2 cellular contexts compared by ENCODE assay signal in the genomic region with DNA sequence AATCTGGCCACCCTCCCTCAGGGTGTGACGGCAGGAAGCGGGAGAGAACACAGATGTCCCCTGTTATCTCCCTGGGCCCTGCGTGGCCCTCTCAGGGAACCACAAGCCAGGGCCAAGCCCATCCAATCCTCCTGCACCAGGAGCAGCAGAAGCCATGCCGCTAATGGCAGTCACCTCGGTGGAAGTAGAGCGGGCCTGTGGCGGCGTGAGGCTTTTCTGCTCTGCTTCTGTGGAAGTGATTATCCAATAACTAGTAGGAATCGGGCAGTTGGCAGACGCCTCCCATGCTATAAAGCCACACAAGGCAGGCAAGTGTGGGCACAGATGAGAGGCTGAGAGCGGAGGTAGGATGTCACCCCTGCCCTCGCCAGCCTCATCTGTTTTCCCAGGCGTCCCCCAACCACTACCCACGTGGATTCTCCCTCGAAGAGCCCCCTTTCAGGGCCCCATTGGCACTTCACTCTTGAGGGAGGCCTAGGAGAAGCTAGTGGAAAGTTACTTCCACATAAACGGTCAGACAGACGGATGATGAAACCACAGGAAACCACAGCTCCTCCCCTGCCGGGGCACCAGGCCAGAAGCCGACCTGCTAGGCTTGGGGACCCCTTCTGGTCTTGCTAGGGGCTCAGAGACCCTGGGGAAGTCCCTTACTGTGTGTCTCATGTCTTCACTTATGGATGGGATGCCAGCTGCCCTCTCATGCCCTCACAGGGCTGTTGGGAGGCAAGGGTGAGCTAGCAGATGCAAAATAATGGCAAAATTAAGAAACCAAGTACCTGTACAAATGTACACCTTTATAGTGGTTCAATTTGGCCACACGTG.
A peak's percentile ranks its signal among the peaks of the same experiment; 100 is the strongest.
TF ChIP-seq lines count a peak whose summit lies in the region.

No MANE protein-coding gene starts in this region.

TF ChIP-seq in GM12878, 131 proteins besides CTCF, POLR2A, EP300 and RAD21 (continues in another document):
- 0 out of 2 replicates have a peak, but pooled peaks have one; percentile 29 for TF ChIP-seq CHD2 (IDR thresholded peaks at IDR 0.05; ENCODE audit: borderline replicate concordance, low read depth, low read length)
- no peak for TF ChIP-seq ZZZ3 (IDR thresholded peaks at IDR 0.05; ENCODE audit: control insufficient read depth, insufficient read length, low read depth)
- TF ChIP-seq, protein P1, sequence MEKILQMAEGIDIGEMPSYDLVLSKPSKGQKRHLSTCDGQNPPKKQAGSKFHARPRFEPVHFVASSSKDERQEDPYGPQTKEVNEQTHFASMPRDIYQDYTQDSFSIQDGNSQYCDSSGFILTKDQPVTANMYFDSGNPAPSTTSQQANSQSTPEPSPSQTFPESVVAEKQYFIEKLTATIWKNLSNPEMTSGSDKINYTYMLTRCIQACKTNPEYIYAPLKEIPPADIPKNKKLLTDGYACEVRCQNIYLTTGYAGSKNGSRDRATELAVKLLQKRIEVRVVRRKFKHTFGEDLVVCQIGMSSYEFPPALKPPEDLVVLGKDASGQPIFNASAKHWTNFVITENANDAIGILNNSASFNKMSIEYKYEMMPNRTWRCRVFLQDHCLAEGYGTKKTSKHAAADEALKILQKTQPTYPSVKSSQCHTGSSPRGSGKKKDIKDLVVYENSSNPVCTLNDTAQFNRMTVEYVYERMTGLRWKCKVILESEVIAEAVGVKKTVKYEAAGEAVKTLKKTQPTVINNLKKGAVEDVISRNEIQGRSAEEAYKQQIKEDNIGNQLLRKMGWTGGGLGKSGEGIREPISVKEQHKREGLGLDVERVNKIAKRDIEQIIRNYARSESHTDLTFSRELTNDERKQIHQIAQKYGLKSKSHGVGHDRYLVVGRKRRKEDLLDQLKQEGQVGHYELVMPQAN (conservative IDR thresholded peaks at IDR 0.05), result 0 out of 2 replicates have a peak, but pooled peaks have one; percentile 28
- TF ChIP-seq SMC3 (IDR thresholded peaks at IDR 0.05; ENCODE audit: borderline replicate concordance, low read length), result no peak
- TF ChIP-seq, protein P2, sequence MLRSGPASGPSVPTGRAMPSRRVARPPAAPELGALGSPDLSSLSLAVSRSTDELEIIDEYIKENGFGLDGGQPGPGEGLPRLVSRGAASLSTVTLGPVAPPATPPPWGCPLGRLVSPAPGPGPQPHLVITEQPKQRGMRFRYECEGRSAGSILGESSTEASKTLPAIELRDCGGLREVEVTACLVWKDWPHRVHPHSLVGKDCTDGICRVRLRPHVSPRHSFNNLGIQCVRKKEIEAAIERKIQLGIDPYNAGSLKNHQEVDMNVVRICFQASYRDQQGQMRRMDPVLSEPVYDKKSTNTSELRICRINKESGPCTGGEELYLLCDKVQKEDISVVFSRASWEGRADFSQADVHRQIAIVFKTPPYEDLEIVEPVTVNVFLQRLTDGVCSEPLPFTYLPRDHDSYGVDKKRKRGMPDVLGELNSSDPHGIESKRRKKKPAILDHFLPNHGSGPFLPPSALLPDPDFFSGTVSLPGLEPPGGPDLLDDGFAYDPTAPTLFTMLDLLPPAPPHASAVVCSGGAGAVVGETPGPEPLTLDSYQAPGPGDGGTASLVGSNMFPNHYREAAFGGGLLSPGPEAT (IDR thresholded peaks at IDR 0.05; ENCODE audit: low read depth), result peak; percentile 75
- TF ChIP-seq DPF2 (IDR thresholded peaks at IDR 0.05), result peak; percentile 55; the same call in 1 of the 2 replicates
- TF ChIP-seq, protein P3, sequence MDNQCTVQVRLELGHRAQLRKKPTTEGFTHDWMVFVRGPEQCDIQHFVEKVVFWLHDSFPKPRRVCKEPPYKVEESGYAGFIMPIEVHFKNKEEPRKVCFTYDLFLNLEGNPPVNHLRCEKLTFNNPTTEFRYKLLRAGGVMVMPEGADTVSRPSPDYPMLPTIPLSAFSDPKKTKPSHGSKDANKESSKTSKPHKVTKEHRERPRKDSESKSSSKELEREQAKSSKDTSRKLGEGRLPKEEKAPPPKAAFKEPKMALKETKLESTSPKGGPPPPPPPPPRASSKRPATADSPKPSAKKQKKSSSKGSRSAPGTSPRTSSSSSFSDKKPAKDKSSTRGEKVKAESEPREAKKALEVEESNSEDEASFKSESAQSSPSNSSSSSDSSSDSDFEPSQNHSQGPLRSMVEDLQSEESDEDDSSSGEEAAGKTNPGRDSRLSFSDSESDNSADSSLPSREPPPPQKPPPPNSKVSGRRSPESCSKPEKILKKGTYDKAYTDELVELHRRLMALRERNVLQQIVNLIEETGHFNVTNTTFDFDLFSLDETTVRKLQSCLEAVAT (IDR thresholded peaks at IDR 0.05), result peak; percentile 69
- 0 out of 4 replicates have a peak, but pooled peaks of 1 of the 2 experiments have one; percentile 20 for TF ChIP-seq SRF (IDR thresholded peaks at IDR 0.05; ENCODE audit: low read depth in 2 of 2, low read length in 2 of 2)
- TF ChIP-seq GATAD2B (conservative IDR thresholded peaks at IDR 0.05; ENCODE audit: low read depth), result peak; percentile 82
- peak; percentile 47; the same call in 1 of the 2 replicates for TF ChIP-seq SMARCA5 (IDR thresholded peaks at IDR 0.05)
- peak; percentile 54; the same call in 1 of the 2 replicates for TF ChIP-seq ATF7 (IDR thresholded peaks at IDR 0.05; ENCODE audit: low read depth)
- peak in 1 of 2 experiments; percentile 80; a peak in 2 of 4 replicates for TF ChIP-seq ETV6 (conservative IDR thresholded peaks at IDR 0.05 in 1 of 2, IDR thresholded peaks at IDR 0.05 in 1 of 2; ENCODE audit: borderline replicate concordance in 1 of 2, low read depth in 1 of 2)
- TF ChIP-seq, protein P4, sequence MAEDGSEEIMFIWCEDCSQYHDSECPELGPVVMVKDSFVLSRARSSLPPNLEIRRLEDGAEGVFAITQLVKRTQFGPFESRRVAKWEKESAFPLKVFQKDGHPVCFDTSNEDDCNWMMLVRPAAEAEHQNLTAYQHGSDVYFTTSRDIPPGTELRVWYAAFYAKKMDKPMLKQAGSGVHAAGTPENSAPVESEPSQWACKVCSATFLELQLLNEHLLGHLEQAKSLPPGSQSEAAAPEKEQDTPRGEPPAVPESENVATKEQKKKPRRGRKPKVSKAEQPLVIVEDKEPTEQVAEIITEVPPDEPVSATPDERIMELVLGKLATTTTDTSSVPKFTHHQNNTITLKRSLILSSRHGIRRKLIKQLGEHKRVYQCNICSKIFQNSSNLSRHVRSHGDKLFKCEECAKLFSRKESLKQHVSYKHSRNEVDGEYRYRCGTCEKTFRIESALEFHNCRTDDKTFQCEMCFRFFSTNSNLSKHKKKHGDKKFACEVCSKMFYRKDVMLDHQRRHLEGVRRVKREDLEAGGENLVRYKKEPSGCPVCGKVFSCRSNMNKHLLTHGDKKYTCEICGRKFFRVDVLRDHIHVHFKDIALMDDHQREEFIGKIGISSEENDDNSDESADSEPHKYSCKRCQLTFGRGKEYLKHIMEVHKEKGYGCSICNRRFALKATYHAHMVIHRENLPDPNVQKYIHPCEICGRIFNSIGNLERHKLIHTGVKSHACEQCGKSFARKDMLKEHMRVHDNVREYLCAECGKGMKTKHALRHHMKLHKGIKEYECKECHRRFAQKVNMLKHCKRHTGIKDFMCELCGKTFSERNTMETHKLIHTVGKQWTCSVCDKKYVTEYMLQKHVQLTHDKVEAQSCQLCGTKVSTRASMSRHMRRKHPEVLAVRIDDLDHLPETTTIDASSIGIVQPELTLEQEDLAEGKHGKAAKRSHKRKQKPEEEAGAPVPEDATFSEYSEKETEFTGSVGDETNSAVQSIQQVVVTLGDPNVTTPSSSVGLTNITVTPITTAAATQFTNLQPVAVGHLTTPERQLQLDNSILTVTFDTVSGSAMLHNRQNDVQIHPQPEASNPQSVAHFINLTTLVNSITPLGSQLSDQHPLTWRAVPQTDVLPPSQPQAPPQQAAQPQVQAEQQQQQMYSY (CRISPR knock-in tag; IDR thresholded peaks at IDR 0.05), result 0 out of 2 replicates have a peak, but pooled peaks have one; percentile 35
- TF ChIP-seq NBN (IDR thresholded peaks at IDR 0.05), result no peak; the same call in 1 of the 2 replicates
- TF ChIP-seq SMAD5 (IDR thresholded peaks at IDR 0.05; ENCODE audit: low read depth), result no peak
- 0 out of 2 replicates have a peak, but pooled peaks have one; percentile 21 for TF ChIP-seq ASH2L (IDR thresholded peaks at IDR 0.05; ENCODE audit: borderline replicate concordance, low read depth)

TF ChIP-seq in HepG2, 621 proteins besides CTCF, POLR2A, EP300 and RAD21 (continues in another document):
- no peak for TF ChIP-seq ZNF652 (CRISPR knock-in tag; IDR thresholded peaks at IDR 0.05; ENCODE audit: borderline replicate concordance, low read depth)
- no peak for TF ChIP-seq MAFF (IDR thresholded peaks at IDR 0.05; ENCODE audit: low read depth, low read length)
- TF ChIP-seq SIX4 (CRISPR knock-in tag; IDR thresholded peaks at IDR 0.05), result no peak
- TF ChIP-seq RORA (CRISPR knock-in tag; IDR thresholded peaks at IDR 0.05), result no peak
- no peak for TF ChIP-seq SCMH1 (CRISPR knock-in tag; IDR thresholded peaks at IDR 0.05; ENCODE audit: borderline replicate concordance)
- 0 out of 2 replicates have a peak, but pooled peaks have one; percentile 42 for TF ChIP-seq SP5 (CRISPR knock-in tag; IDR thresholded peaks at IDR 0.05; ENCODE audit: borderline replicate concordance, low read depth)
- TF ChIP-seq ZNF414 (CRISPR knock-in tag; IDR thresholded peaks at IDR 0.05), result 0 out of 2 replicates have a peak, but pooled peaks have one; percentile 31
- TF ChIP-seq SOX13 (IDR thresholded peaks at IDR 0.05), result no peak
- TF ChIP-seq SOX13 (CRISPR knock-in tag; conservative IDR thresholded peaks at IDR 0.05 in 1 of 2, IDR thresholded peaks at IDR 0.05 in 1 of 2), result peak in 1 of 2 experiments; percentile 15; a peak in 1 of 4 replicates
- TF ChIP-seq SMARCC2 (IDR thresholded peaks at IDR 0.05), result no peak
- TF ChIP-seq, protein P5, sequence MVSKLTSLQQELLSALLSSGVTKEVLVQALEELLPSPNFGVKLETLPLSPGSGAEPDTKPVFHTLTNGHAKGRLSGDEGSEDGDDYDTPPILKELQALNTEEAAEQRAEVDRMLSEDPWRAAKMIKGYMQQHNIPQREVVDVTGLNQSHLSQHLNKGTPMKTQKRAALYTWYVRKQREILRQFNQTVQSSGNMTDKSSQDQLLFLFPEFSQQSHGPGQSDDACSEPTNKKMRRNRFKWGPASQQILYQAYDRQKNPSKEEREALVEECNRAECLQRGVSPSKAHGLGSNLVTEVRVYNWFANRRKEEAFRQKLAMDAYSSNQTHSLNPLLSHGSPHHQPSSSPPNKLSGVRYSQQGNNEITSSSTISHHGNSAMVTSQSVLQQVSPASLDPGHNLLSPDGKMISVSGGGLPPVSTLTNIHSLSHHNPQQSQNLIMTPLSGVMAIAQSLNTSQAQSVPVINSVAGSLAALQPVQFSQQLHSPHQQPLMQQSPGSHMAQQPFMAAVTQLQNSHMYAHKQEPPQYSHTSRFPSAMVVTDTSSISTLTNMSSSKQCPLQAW (CRISPR knock-in tag; IDR thresholded peaks at IDR 0.05), result no peak
- TF ChIP-seq PAF1 (CRISPR knock-in tag; IDR thresholded peaks at IDR 0.05), result no peak
- no peak for TF ChIP-seq GABPA (IDR thresholded peaks at IDR 0.05; ENCODE audit: low read depth, low read length)
- TF ChIP-seq GABPA (CRISPR knock-in tag; IDR thresholded peaks at IDR 0.05; ENCODE audit: low read depth), result 0 out of 2 replicates have a peak, but pooled peaks have one; percentile 25
- no peak for TF ChIP-seq SOX6 (IDR thresholded peaks at IDR 0.05)
- peak; percentile 12; the same call in 1 of the 2 replicates for TF ChIP-seq SOX6 (CRISPR knock-in tag; IDR thresholded peaks at IDR 0.05)
- TF ChIP-seq, protein P6, sequence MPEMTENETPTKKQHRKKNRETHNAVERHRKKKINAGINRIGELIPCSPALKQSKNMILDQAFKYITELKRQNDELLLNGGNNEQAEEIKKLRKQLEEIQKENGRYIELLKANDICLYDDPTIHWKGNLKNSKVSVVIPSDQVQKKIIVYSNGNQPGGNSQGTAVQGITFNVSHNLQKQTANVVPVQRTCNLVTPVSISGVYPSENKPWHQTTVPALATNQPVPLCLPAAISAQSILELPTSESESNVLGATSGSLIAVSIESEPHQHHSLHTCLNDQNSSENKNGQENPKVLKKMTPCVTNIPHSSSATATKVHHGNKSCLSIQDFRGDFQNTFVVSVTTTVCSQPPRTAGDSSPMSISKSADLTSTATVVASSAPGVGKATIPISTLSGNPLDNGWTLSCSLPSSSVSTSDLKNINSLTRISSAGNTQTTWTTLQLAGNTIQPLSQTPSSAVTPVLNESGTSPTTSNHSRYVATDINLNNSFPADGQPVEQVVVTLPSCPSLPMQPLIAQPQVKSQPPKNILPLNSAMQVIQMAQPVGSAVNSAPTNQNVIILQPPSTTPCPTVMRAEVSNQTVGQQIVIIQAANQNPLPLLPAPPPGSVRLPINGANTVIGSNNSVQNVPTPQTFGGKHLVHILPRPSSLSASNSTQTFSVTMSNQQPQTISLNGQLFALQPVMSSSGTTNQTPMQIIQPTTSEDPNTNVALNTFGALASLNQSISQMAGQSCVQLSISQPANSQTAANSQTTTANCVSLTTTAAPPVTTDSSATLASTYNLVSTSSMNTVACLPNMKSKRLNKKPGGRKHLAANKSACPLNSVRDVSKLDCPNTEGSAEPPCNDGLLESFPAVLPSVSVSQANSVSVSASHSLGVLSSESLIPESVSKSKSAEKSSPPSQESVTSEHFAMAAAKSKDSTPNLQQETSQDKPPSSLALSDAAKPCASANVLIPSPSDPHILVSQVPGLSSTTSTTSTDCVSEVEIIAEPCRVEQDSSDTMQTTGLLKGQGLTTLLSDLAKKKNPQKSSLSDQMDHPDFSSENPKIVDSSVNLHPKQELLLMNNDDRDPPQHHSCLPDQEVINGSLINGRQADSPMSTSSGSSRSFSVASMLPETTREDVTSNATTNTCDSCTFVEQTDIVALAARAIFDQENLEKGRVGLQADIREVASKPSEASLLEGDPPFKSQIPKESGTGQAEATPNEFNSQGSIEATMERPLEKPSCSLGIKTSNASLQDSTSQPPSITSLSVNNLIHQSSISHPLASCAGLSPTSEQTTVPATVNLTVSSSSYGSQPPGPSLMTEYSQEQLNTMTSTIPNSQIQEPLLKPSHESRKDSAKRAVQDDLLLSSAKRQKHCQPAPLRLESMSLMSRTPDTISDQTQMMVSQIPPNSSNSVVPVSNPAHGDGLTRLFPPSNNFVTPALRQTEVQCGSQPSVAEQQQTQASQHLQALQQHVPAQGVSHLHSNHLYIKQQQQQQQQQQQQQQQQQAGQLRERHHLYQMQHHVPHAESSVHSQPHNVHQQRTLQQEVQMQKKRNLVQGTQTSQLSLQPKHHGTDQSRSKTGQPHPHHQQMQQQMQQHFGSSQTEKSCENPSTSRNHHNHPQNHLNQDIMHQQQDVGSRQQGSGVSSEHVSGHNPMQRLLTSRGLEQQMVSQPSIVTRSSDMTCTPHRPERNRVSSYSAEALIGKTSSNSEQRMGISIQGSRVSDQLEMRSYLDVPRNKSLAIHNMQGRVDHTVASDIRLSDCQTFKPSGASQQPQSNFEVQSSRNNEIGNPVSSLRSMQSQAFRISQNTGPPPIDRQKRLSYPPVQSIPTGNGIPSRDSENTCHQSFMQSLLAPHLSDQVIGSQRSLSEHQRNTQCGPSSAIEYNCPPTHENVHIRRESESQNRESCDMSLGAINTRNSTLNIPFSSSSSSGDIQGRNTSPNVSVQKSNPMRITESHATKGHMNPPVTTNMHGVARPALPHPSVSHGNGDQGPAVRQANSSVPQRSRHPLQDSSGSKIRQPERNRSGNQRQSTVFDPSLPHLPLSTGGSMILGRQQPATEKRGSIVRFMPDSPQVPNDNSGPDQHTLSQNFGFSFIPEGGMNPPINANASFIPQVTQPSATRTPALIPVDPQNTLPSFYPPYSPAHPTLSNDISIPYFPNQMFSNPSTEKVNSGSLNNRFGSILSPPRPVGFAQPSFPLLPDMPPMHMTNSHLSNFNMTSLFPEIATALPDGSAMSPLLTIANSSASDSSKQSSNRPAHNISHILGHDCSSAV (CRISPR knock-in tag; IDR thresholded peaks at IDR 0.05; ENCODE audit: borderline replicate concordance), result no peak
- no peak for TF ChIP-seq ZBTB7B (CRISPR knock-in tag; IDR thresholded peaks at IDR 0.05)
- peak; percentile 31; the same call in 1 of the 2 replicates for TF ChIP-seq MAX (IDR thresholded peaks at IDR 0.05)
